35 cellular contexts compared by ENCODE assay signal in the genomic region with DNA sequence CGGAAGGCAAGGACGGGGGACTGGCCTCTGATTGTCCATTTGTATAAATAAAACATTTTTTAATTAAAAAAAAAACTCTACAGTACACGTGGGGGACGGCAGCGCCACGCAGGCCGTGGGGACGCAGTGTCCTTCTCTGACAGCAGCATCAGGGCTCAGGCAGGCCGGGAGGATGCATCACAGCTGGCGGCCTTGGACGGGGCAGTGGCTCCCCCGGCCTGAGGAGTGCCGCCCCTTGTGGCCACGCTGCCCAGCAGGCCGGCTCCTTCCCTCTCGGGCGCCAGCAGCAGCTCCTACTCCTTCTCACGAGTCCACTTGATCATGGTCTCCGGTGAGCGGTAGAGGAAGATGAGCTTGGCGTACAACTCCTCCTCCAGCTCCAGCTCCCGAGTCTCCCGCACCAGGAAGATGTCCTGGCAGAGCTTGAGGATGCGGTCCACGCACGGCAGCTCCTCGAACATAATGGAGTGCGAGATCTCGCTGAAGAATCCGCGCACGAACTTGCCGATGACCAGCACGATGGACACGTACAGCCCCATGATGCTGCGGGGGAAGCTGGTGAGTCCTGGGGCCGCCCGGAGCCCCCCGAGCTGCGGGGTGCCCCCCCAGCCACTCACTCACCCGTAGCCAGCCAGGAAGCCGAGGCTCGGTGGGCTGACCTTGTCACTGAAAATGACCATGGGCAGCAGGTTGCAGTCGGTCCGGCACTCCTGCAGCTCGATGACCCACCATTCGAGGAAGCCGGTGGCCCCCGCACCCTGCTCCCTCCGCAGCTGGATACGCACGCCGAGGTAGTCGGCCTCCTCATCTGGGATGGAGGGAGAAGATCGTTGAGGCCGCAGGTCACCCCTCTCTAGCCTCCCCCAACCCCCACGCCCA. TPM values are rescaled to one million over a fixed set of nuclear protein-coding genes. Genes with fewer than 3 reads are reported as not detected.
"Had no signal": no experiment of that assay in that cellular context is flagged by ENCODE, and none has a peak within 500 bp of the region (broad histone marks: within the 10 kb centered on the region; RNA-seq: fewer than 3 reads in every experiment).

No MANE protein-coding gene starts in this region.

- H3K4me2 ChIP-seq: KMS-11 had no signal

- DNase-seq: activated B cell treated with CpG ODN at 0.5 μM for 24 hours; activated CD4-positive, alpha-beta memory T cell treated with anti-CD3 and anti-CD28 coated beads for 36 hours; activated CD4-positive, alpha-beta T cell treated with anti-CD3 and anti-CD28 coated beads for 4 hours; activated CD4-positive, alpha-beta T cell treated with anti-CD3 and anti-CD28 coated beads, Interleukin-2, amount 50 U/mL, for 1 hour; activated CD4-positive, CD25-positive, alpha-beta regulatory T cell treated with anti-CD3 and anti-CD28 coated beads, Interleukin-2, amount 50 U/mL, for 72 hours; activated CD8-positive, alpha-beta memory T cell treated with anti-CD3 and anti-CD28 coated beads, Interleukin-2, amount 50 U/mL, for 4 hours; activated effector memory CD4-positive, alpha-beta T cell treated with anti-CD3 and anti-CD28 coated beads, Interleukin-2, amount 50 U/mL, for 16 hours; activated naive CD4-positive, alpha-beta T cell; activated naive CD4-positive, alpha-beta T cell treated with anti-CD3 and anti-CD28 coated beads, Interleukin-2, amount 50 U/mL, for 16 hours; activated naive CD8-positive, alpha-beta T cell treated with anti-CD3 and anti-CD28 coated beads for 36 hours; activated T-cell treated with anti-CD3 and anti-CD28 coated beads for 4 hours; activated T-cell treated with anti-CD3 and anti-CD28 coated beads, Interleukin-2, amount 50 U/mL, for 72 hours; amygdala; body of pancreas; caudate nucleus; NCI-H1092 treated with DMSO at 0.1 percent for 48 hours; NCI-H1417; NCI-H146; NCI-H187; NCI-H2029 treated with DMSO at 0.1 percent for 48 hours; NCI-H2107; NCI-H2171; NCI-H510A treated with DMSO at 0.1 percent for 48 hours; NCI-H69; NCI-H82; RPMI8226; SIG-M5; SW 1271; T-helper 1 cell; T-helper 2 cell; T-helper 9 cell had no signal

- H3K4me1 ChIP-seq: body of pancreas had no signal

- H3K4me3 ChIP-seq: body of pancreas had no signal

- H3K27me3 ChIP-seq: body of pancreas had no signal

- H3K9me3 ChIP-seq: body of pancreas had no signal

- H3K9ac ChIP-seq: KMS-11 had no signal

- H3K27ac ChIP-seq: body of pancreas, KMS-11, VCaP had no signal

RNA-seq across cellular contexts. Expression of a gene that starts 29.2 kb away (rescaled TPM):
- total RNA-seq: bronchial epithelial cell, cerebellum had no signal
